ENCODE assay signal across 27 cellular contexts in genomic region chr18:76391038-76391437, GRCh38.
DNase-seq lines count a peak whose midpoint lies in the region; ATAC-seq, FAIRE-seq and TF ChIP-seq lines count a peak whose summit lies in the region.
"Had no signal": no experiment of that assay in that cellular context is flagged by ENCODE, and none has a peak within 500 bp of the region (broad histone marks: within the 10 kb centered on the region; RNA-seq: fewer than 3 reads in every experiment).

No MANE protein-coding gene starts in this region.

- H4K20me1 ChIP-seq in H1 (replicated peaks in 1 of 2; ENCODE audit: control insufficient read depth in 1 of 2, insufficient read depth in 2 of 2, low read length in 2 of 2) (peaks cover 0 to 3% of the 10 kb centered on the region in 2 experiments), MM.1S (ENCODE audit: insufficient read depth, low read length) (no peaks in the 10 kb centered on the region)

- no peak overlapping the region for H2BK15ac ChIP-seq in H1 (ENCODE audit: low read length)

- H3K9ac ChIP-seq in H1 (replicated peaks in 1 of 4; ENCODE audit: extremely low read depth in 1 of 4, low read depth in 3 of 4, low read length in 3 of 4), result no peak overlapping the region
- no peak overlapping the region for H3K9ac ChIP-seq in MM.1S (ENCODE audit: low read length)

- no peak overlapping the region for H3K23ac ChIP-seq in H1 (ENCODE audit: insufficient read length)

- no peak overlapping the region for H2BK120ac ChIP-seq in H1 (replicated peaks; ENCODE audit: low read depth, low read length)

- peak overlapping the region; percentile 82 for H3K56ac ChIP-seq in H1 (replicated peaks; ENCODE audit: insufficient read length, low read depth, low read length)

- H3K27me3 Mint-ChIP-seq in activated naive CD8-positive, alpha-beta T cell treated with anti-CD3 and anti-CD28 coated beads, Interleukin-2, amount 10 ng/mL, durations not matched to agents 7 days and 5 days, result peaks cover 9% of the 10 kb centered on the region
- peaks cover 5% of the 10 kb centered on the region for H3K27me3 Mint-ChIP-seq in activated naive CD8-positive, alpha-beta T cell treated with anti-CD3 and anti-CD28 coated beads for 36 hours
- H3K27me3 Mint-ChIP-seq: activated B cell treated with CpG ODN at 0.5 μM for 24 hours; activated naive CD8-positive, alpha-beta T cell had no signal

- no peaks in the 10 kb centered on the region for H3K9me2 ChIP-seq in MM.1S (replicated peaks; ENCODE audit: insufficient read depth, low read length)

- TF ChIP-seq POLR2A in H1 (IDR thresholded peaks at IDR 0.05; ENCODE audit: control extremely low read depth in 1 of 2, low read depth in 2 of 2, low read length in 2 of 2), result no peak

- H3K4ac ChIP-seq in H1 (replicated peaks; ENCODE audit: insufficient read length, low read depth, low read length), result no peak overlapping the region

- 0 out of 2 replicates have a peak overlapping the region, but pooled peaks have one; percentile 39 for H2BK12ac ChIP-seq in H1 (ENCODE audit: low read depth, low read length)

- H3K4me3 Mint-ChIP-seq in activated naive CD8-positive, alpha-beta T cell treated with anti-CD3 and anti-CD28 coated beads, Interleukin-2, amount 10 ng/mL, durations not matched to agents 7 days and 5 days, result no peak overlapping the region
- H3K4me3 Mint-ChIP-seq in activated naive CD8-positive, alpha-beta T cell treated with anti-CD3 and anti-CD28 coated beads for 36 hours, result no peak overlapping the region
- H3K4me3 Mint-ChIP-seq: activated B cell treated with CpG ODN at 0.5 μM for 24 hours; activated naive CD8-positive, alpha-beta T cell; activated T-helper 1 cell treated with anti-CD3 and anti-CD28 coated beads, Interleukin-12 subunit alpha, Interleukin-12 subunit beta, Interleukin-2, Interleukin-4 antibody, amounts not matched to agents 30 ng/mL and 10 ng/mL and 1 ng/mL, durations not matched to agents 14 hours and 24 hours and 36 hours; endodermal cell had no signal

- no peak for ATAC-seq in activated naive CD8-positive, alpha-beta T cell treated with anti-CD3 and anti-CD28 coated beads, Interleukin-2, amount 10 ng/mL, durations not matched to agents 7 days and 5 days (ENCODE audit: low read depth)
- ATAC-seq in GM19351 (IDR thresholded peaks at IDR 0.05; ENCODE audit: unreplicated experiment), result no peak
- ATAC-seq: foreskin keratinocyte had no signal

- no peaks in the 10 kb centered on the region for H3K9me3 Mint-ChIP-seq in activated naive CD8-positive, alpha-beta T cell treated with anti-CD3 and anti-CD28 coated beads, Interleukin-2, amount 10 ng/mL, durations not matched to agents 7 days and 5 days
- no peaks in the 10 kb centered on the region for H3K9me3 Mint-ChIP-seq in activated naive CD8-positive, alpha-beta T cell treated with anti-CD3 and anti-CD28 coated beads for 36 hours
- H3K9me3 Mint-ChIP-seq: activated B cell treated with CpG ODN at 0.5 μM for 24 hours; activated T-helper 1 cell treated with anti-CD3 and anti-CD28 coated beads, Interleukin-12 subunit alpha, Interleukin-12 subunit beta, Interleukin-2, Interleukin-4 antibody, amounts not matched to agents 30 ng/mL and 10 ng/mL and 1 ng/mL, durations not matched to agents 14 hours and 24 hours and 36 hours had no signal

- H3K4me2 ChIP-seq in H1 (ENCODE audit: insufficient read depth in 1 of 2, low read depth in 2 of 2, low read length in 2 of 2), result no peak overlapping the region
- no peak overlapping the region for H3K4me2 ChIP-seq in MM.1S (ENCODE audit: low read depth, low read length)

- TF ChIP-seq CTCF in H1 (IDR thresholded peaks at IDR 0.05; ENCODE audit: control extremely low read depth in 1 of 3, insufficient read depth in 1 of 3, low read depth in 1 of 3, low read length in 3 of 3), result no peak
- TF ChIP-seq CTCF in neutrophil (IDR thresholded peaks at IDR 0.05), result no peak
- TF ChIP-seq CTCF in MM.1S (IDR thresholded peaks at IDR 0.05; ENCODE audit: low read length), result no peak

- H3K4me1 ChIP-seq in H1 (replicated peaks in 1 of 4; ENCODE audit: control insufficient read depth in 3 of 4, insufficient read depth in 4 of 4, low read length in 3 of 4), result peaks cover 0 to 7% (median 1%) of the 10 kb centered on the region in 4 experiments; a peak in 3 of 7 replicates
- H3K4me1 ChIP-seq in neutrophil (ENCODE audit: control insufficient read depth in 1 of 2, insufficient read depth in 1 of 2, low read depth in 1 of 2, low read length in 1 of 2), result peaks cover 60 to 70% of the 10 kb centered on the region in 2 experiments
- H3K4me1 ChIP-seq in MM.1S (ENCODE audit: low read length), result no peaks in the 10 kb centered on the region
- H3K4me1 ChIP-seq: foreskin keratinocyte, prostate gland had no signal

- no peak for TF ChIP-seq RAD21 in H1 (IDR thresholded peaks at IDR 0.05 in 1 of 2, conservative IDR thresholded peaks at IDR 0.05 in 1 of 2; ENCODE audit: low read depth in 2 of 2, low read length in 2 of 2)

- H2AFZ ChIP-seq in H1 (ENCODE audit: low read length), result no peak overlapping the region
- no peak overlapping the region for H2AFZ ChIP-seq in MM.1S (ENCODE audit: low read length)

- H3K18ac ChIP-seq in H1 (ENCODE audit: extremely low read depth, low read length), result no peak overlapping the region

- H3K27ac ChIP-seq in H1 (ENCODE audit: low read depth, low read length) (no peak overlapping the region), neutrophil (peak overlapping the region; percentile 71), MM.1S (ENCODE audit: low read length) (no peak overlapping the region)
- H3K27ac ChIP-seq: esophagus muscularis mucosa, foreskin keratinocyte, prostate gland had no signal

- H3K36me3 ChIP-seq in H1 (ENCODE audit: control insufficient read depth in 2 of 4, insufficient read depth in 4 of 4, low read length in 3 of 4) (no peaks in the 10 kb centered on the region), neutrophil (peaks cover 14% of the 10 kb centered on the region), MM.1S (replicated peaks; ENCODE audit: insufficient read depth, low read length) (no peaks in the 10 kb centered on the region)
- H3K36me3 ChIP-seq: prostate gland had no signal

- 90 to 100% methylated on average over 2 to 8 of the region's 9 CpGs for WGBS in H1 (ENCODE audit: extremely low coverage in 1 of 2, insufficient coverage in 1 of 2, insufficient read length in 1 of 2, insufficient replicate concordance in 2 of 2, low coverage in 1 of 2, low lambda C conversion rate in 2 of 2, missing lambda C conversion rate in 1 of 2), 2 experiments

- H3K4me3 ChIP-seq in H1 (ENCODE audit: extremely low read depth in 1 of 4, insufficient read depth in 2 of 4, low read depth in 3 of 4, low read length in 4 of 4) (no peak overlapping the region), neutrophil (ENCODE audit: low read depth in 1 of 2, low read length in 1 of 2) (no peak overlapping the region), MM.1S (ENCODE audit: low read length) (no peak overlapping the region)
- H3K4me3 ChIP-seq: esophagus muscularis mucosa, prostate gland had no signal

- peaks cover 5% of the 10 kb centered on the region; the same call in 1 of the 2 replicates for H3K23me2 ChIP-seq in H1 (ENCODE audit: low read depth, low read length)

- no peak overlapping the region for H2BK5ac ChIP-seq in H1 (ENCODE audit: low read depth, low read length)

- no peak for TF ChIP-seq EP300 in H1 (IDR thresholded peaks at IDR 0.05; ENCODE audit: borderline replicate concordance in 1 of 2, low read depth in 2 of 2, low read length in 2 of 2)

- H3K4me1 Mint-ChIP-seq in activated naive CD8-positive, alpha-beta T cell treated with anti-CD3 and anti-CD28 coated beads, Interleukin-2, amount 10 ng/mL, durations not matched to agents 7 days and 5 days, result peaks cover 38% of the 10 kb centered on the region
- peaks cover 27% of the 10 kb centered on the region for H3K4me1 Mint-ChIP-seq in activated naive CD8-positive, alpha-beta T cell treated with anti-CD3 and anti-CD28 coated beads for 36 hours

- DNase-seq in activated naive CD8-positive, alpha-beta T cell treated with anti-CD3 and anti-CD28 coated beads, Interleukin-2, amount 10 ng/mL, durations not matched to agents 7 days and 5 days, result no peak
- DNase-seq in activated naive CD8-positive, alpha-beta T cell treated with anti-CD3 and anti-CD28 coated beads for 36 hours, result no peak
- DNase-seq in H1 (ENCODE audit: low read depth in 1 of 2, low spot score in 2 of 2) (no peak), MM.1S (no peak), amniotic stem cell (lab: John Stamatoyannopoulos, UW) (no peak), DMS153 (lab: John Stamatoyannopoulos, UW) (no peak)
- DNase-seq: activated B cell treated with CpG ODN at 0.5 μM for 24 hours; activated CD4-positive, alpha-beta T cell treated with anti-CD3 and anti-CD28 coated beads, Interleukin-2, amount 50 U/mL, for 4 hours; central memory CD4-positive, alpha-beta T cell; COR-L47; DMS79 treated with DMSO at 0.1 percent for 48 hours; foreskin keratinocyte; Kasumi-1; NCI-H1092 treated with DMSO at 0.1 percent for 48 hours; NCI-H1930; NCI-H524 treated with DMSO at 0.1 percent for 48 hours; SIG-M5; stimulated activated naive CD4-positive, alpha-beta T cell treated with Interleukin-2 at 50 U/mL for 16 hours had no signal

- no peak overlapping the region for H3K14ac ChIP-seq in H1 (ENCODE audit: insufficient read length)

- CTCF ChIA-PET in H1 (lab: Charles Lee; ENCODE audit: partially characterized antibody), result interaction anchor here (6.0 kb wide), 1 partner anchor 8 kb away, joined by 57 read pairs; no protein-coding TSS in a partner anchor

- H3K9me3 ChIP-seq in H1 (ENCODE audit: insufficient read depth in 2 of 2, low read depth in 1 of 2, low read length in 1 of 2), result 0 out of 4 replicates have a peak, but pooled peaks cover 0 to 3% of the 10 kb centered on the region in 2 experiments
- no peaks in the 10 kb centered on the region for H3K9me3 ChIP-seq in neutrophil
- H3K9me3 ChIP-seq in MM.1S (replicated peaks; ENCODE audit: insufficient read depth, low read length), result no peaks in the 10 kb centered on the region
- H3K9me3 ChIP-seq: esophagus muscularis mucosa, prostate gland had no signal

- H3K36me3 Mint-ChIP-seq in activated naive CD8-positive, alpha-beta T cell treated with anti-CD3 and anti-CD28 coated beads, Interleukin-2, amount 10 ng/mL, durations not matched to agents 7 days and 5 days, result peaks cover 13% of the 10 kb centered on the region
- H3K36me3 Mint-ChIP-seq in activated naive CD8-positive, alpha-beta T cell treated with anti-CD3 and anti-CD28 coated beads for 36 hours, result peaks cover 10% of the 10 kb centered on the region

- no peak overlapping the region for H2AK5ac ChIP-seq in H1 (ENCODE audit: low read depth, low read length)

- no peaks in the 10 kb centered on the region for H3F3A ChIP-seq in MM.1S (ENCODE audit: insufficient read depth, low read length)

- H3K27me3 ChIP-seq in H1 (replicated peaks in 1 of 4; ENCODE audit: control insufficient read depth in 3 of 4, extremely low read depth in 1 of 4, insufficient read depth in 3 of 4, low read length in 3 of 4) (no peaks in the 10 kb centered on the region), neutrophil (no peaks in the 10 kb centered on the region), MM.1S (replicated peaks; ENCODE audit: insufficient read depth, low read length) (no peaks in the 10 kb centered on the region)
- H3K27me3 ChIP-seq: esophagus muscularis mucosa, foreskin keratinocyte had no signal

- H3K79me1 ChIP-seq in H1 (ENCODE audit: low read depth, low read length), result peaks cover 5% of the 10 kb centered on the region

- H4K91ac ChIP-seq in H1 (replicated peaks; ENCODE audit: insufficient read length, low read length), result no peak overlapping the region

- peak overlapping the region; percentile 54 for H3K27ac Mint-ChIP-seq in activated naive CD8-positive, alpha-beta T cell treated with anti-CD3 and anti-CD28 coated beads, Interleukin-2, amount 10 ng/mL, durations not matched to agents 7 days and 5 days
- no peak overlapping the region for H3K27ac Mint-ChIP-seq in activated naive CD8-positive, alpha-beta T cell treated with anti-CD3 and anti-CD28 coated beads for 36 hours
- H3K27ac Mint-ChIP-seq: activated B cell treated with CpG ODN at 0.5 μM for 24 hours; activated naive CD8-positive, alpha-beta T cell; activated T-helper 1 cell treated with anti-CD3 and anti-CD28 coated beads, Interleukin-12 subunit alpha, Interleukin-12 subunit beta, Interleukin-2, Interleukin-4 antibody, amounts not matched to agents 30 ng/mL and 10 ng/mL and 1 ng/mL, durations not matched to agents 14 hours and 24 hours and 36 hours; endodermal cell had no signal

- H2BK20ac ChIP-seq in H1 (ENCODE audit: low read length), result no peak overlapping the region

- peaks cover 0 to 18% of the 10 kb centered on the region in 2 experiments; a peak in 2 of 4 replicates for H3K79me2 ChIP-seq in H1 (ENCODE audit: control insufficient read depth in 1 of 2, insufficient read depth in 2 of 2, low read length in 2 of 2)
- no peaks in the 10 kb centered on the region for H3K79me2 ChIP-seq in MM.1S (ENCODE audit: low read length)

- POLR2A ChIA-PET in activated naive CD8-positive, alpha-beta T cell treated with anti-CD3 and anti-CD28 coated beads, Interleukin-2, amount 10 ng/mL, durations not matched to agents 7 days and 5 days (lab: Charles Lee), result no interaction called here
- POLR2A ChIA-PET in H1 (lab: Charles Lee; ENCODE audit: partially characterized antibody), result no interaction called here

- H4K5ac ChIP-seq in H1 (ENCODE audit: insufficient read length, low read depth, low read length), result no peak overlapping the region

- no peak for FAIRE-seq in H1 (lab: Jason Lieb, UNC)
- FAIRE-seq: GM18507, RCC 7860 had no signal

- H4K8ac ChIP-seq in H1 (ENCODE audit: extremely low read depth, insufficient read depth, low read length), result no peak overlapping the region
